ENCODE assay signal across 18 cellular contexts in genomic region chrX:2782778-2783177, GRCh38. TPM values are rescaled to one million over a fixed set of nuclear protein-coding genes. Genes with fewer than 3 reads are reported as not detected.
A peak's percentile ranks its signal among the peaks of the same experiment; 100 is the strongest.
DNase-seq lines count a peak whose midpoint lies in the region; ATAC-seq, FAIRE-seq and TF ChIP-seq lines count a peak whose summit lies in the region.
"Had no signal": no experiment of that assay in that cellular context is flagged by ENCODE, and none has a peak within 500 bp of the region (broad histone marks: within the 10 kb centered on the region; RNA-seq: fewer than 3 reads in every experiment).

No MANE protein-coding gene starts in this region.

- FAIRE-seq in GM12892 (lab: Jason Lieb, UNC): peak; percentile 75
- FAIRE-seq: GM18507 had no signal

- no peak overlapping the region for H2AFZ ChIP-seq in hepatocyte
- H2AFZ ChIP-seq in neuronal stem cell (ENCODE audit: low read length): peak overlapping the region; percentile 31
- H2AFZ ChIP-seq: GM23248 had no signal

- peak overlapping the region; percentile 53 for H3K27ac Mint-ChIP-seq in T-helper 17 cell
- H3K27ac Mint-ChIP-seq in naive thymus-derived CD4-positive, alpha-beta T cell: no peak overlapping the region

- H4K91ac ChIP-seq in neuronal stem cell (ENCODE audit: low read depth, low read length, poor library complexity): no peak overlapping the region

- no peak overlapping the region for H3K4ac ChIP-seq in neuronal stem cell (ENCODE audit: low read length)

- no peak for ATAC-seq in T-helper 17 cell
- no peak for ATAC-seq in HG02642 (IDR thresholded peaks at IDR 0.05; ENCODE audit: poor library complexity, unreplicated experiment)
- no peak for ATAC-seq in naive thymus-derived CD4-positive, alpha-beta T cell

- H3K4me1 Mint-ChIP-seq in T-helper 17 cell: no peaks in the 10 kb centered on the region
- peaks cover 0 to 17% (median 10%) of the 10 kb centered on the region in 7 donors for H3K4me1 Mint-ChIP-seq in naive thymus-derived CD4-positive, alpha-beta T cell

- H3K4me2 ChIP-seq in hepatocyte (peak overlapping the region; percentile 66), neuronal stem cell (ENCODE audit: insufficient read depth, low read length, poor library complexity, severe bottlenecking) (no peak overlapping the region)
- H3K4me2 ChIP-seq: BLaER1 treated with 17β-estradiol and CSF1 and Interleukin-3, amounts not matched to agents 10 nM and 100 nM had no signal

- no peak overlapping the region for H3K23ac ChIP-seq in neuronal stem cell (ENCODE audit: low read depth, low read length, poor library complexity)

- intact Hi-C loops in naive thymus-derived CD4-positive, alpha-beta T cell (cut with micrococcal nuclease): no loop called here

- H3K36me3 ChIP-seq in hepatocyte (replicated peaks; ENCODE audit: insufficient read depth, low read depth) (no peaks in the 10 kb centered on the region), neuronal stem cell (replicated peaks in 1 of 2; ENCODE audit: control insufficient read depth in 2 of 2, insufficient read depth in 2 of 2, low read length in 2 of 2) (no peaks in the 10 kb centered on the region)
- no peaks in the 10 kb centered on the region for H3K36me3 ChIP-seq in naive thymus-derived CD4-positive, alpha-beta T cell (ENCODE audit: control insufficient read depth in 2 of 3, insufficient read depth in 3 of 3, low read length in 3 of 3)
- H3K36me3 ChIP-seq: BLaER1 treated with 17β-estradiol and CSF1 and Interleukin-3, amounts not matched to agents 10 nM and 100 nM had no signal

- POLR2A ChIA-PET in naive thymus-derived CD4-positive, alpha-beta T cell (lab: Charles Lee): no interaction called here

- H3K27me3 Mint-ChIP-seq in T-helper 17 cell: peaks cover 7% of the 10 kb centered on the region
- H3K27me3 Mint-ChIP-seq in naive thymus-derived CD4-positive, alpha-beta T cell: peaks cover 0 to 4% (median 0%) of the 10 kb centered on the region in 5 donors

- H3K9me2 ChIP-seq in hepatocyte (replicated peaks; ENCODE audit: insufficient read depth): no peaks in the 10 kb centered on the region

- H3K9me3 Mint-ChIP-seq in naive thymus-derived CD4-positive, alpha-beta T cell: peaks cover 0 to 2% (median 0%) of the 10 kb centered on the region in 11 donors

- H3K9ac ChIP-seq in neuronal stem cell (ENCODE audit: low read depth, low read length, poor library complexity): no peak overlapping the region
- H3K9ac ChIP-seq: BLaER1 treated with 17β-estradiol and CSF1 and Interleukin-3, amounts not matched to agents 10 nM and 100 nM; GM23248 had no signal

- no peak for TF ChIP-seq CTCF in hepatocyte (IDR thresholded peaks at IDR 0.05; ENCODE audit: poor library complexity)

- H3K27me3 ChIP-seq in hepatocyte: no peaks in the 10 kb centered on the region
- H3K27me3 ChIP-seq in neuronal stem cell (ENCODE audit: control insufficient read depth in 3 of 3, insufficient read depth in 3 of 3, low read depth in 1 of 3, low read length in 3 of 3): no peaks in the 10 kb centered on the region
- H3K27me3 ChIP-seq in naive thymus-derived CD4-positive, alpha-beta T cell (ENCODE audit: control insufficient read depth in 2 of 2, insufficient read depth in 2 of 2, low read length in 2 of 2): no peaks in the 10 kb centered on the region
- H3K27me3 ChIP-seq: BLaER1 treated with 17β-estradiol and CSF1 and Interleukin-3, amounts not matched to agents 10 nM and 100 nM had no signal

- H2BK120ac ChIP-seq in neuronal stem cell (ENCODE audit: low read depth, low read length): no peak overlapping the region

- peaks cover 11% of the 10 kb centered on the region for H3K4me1 ChIP-seq in hepatocyte (ENCODE audit: insufficient read depth)
- H3K4me1 ChIP-seq in neuronal stem cell (ENCODE audit: control insufficient read depth in 2 of 2, insufficient read depth in 1 of 2, low read depth in 1 of 2, low read length in 2 of 2): peaks cover 5 to 13% of the 10 kb centered on the region in 2 donors
- no peaks in the 10 kb centered on the region for H3K4me1 ChIP-seq in naive thymus-derived CD4-positive, alpha-beta T cell (ENCODE audit: control insufficient read depth in 2 of 2, insufficient read depth in 2 of 2, low read length in 2 of 2)

- no peaks in the 10 kb centered on the region for H4K20me1 ChIP-seq in hepatocyte (ENCODE audit: insufficient read depth, poor library complexity, severe bottlenecking)
- H4K20me1 ChIP-seq: BLaER1 treated with 17β-estradiol and CSF1 and Interleukin-3, amounts not matched to agents 10 nM and 100 nM had no signal

- H3K79me2 ChIP-seq in hepatocyte: no peaks in the 10 kb centered on the region

- no peak overlapping the region for H2BK12ac ChIP-seq in neuronal stem cell (ENCODE audit: low read length)

- no peak overlapping the region for H2BK15ac ChIP-seq in neuronal stem cell (ENCODE audit: low read length)

- H3K36me3 Mint-ChIP-seq in T-helper 17 cell (ENCODE audit: low read depth): peaks cover 3% of the 10 kb centered on the region
- no peaks in the 10 kb centered on the region for H3K36me3 Mint-ChIP-seq in naive thymus-derived CD4-positive, alpha-beta T cell
- H3K36me3 Mint-ChIP-seq: CD4-positive, CD25-positive, alpha-beta regulatory T cell had no signal

- H3K4me3 Mint-ChIP-seq in T-helper 17 cell: no peak overlapping the region
- H3K4me3 Mint-ChIP-seq in naive thymus-derived CD4-positive, alpha-beta T cell: peak overlapping the region in 1 of 10 donors; percentile 50
- H3K4me3 Mint-ChIP-seq: CD4-positive, CD25-positive, alpha-beta regulatory T cell had no signal

- H3K9me3 ChIP-seq in T-helper 17 cell (ENCODE audit: control insufficient read depth, low read length, poor library complexity, severe bottlenecking) (no peaks in the 10 kb centered on the region), hepatocyte (ENCODE audit: low read depth) (no peaks in the 10 kb centered on the region), neuronal stem cell (replicated peaks in 1 of 2; ENCODE audit: control insufficient read depth in 2 of 2, insufficient read depth in 1 of 2, low read depth in 1 of 2, low read length in 2 of 2) (no peaks in the 10 kb centered on the region)
- H3K9me3 ChIP-seq in naive thymus-derived CD4-positive, alpha-beta T cell (ENCODE audit: control insufficient read depth in 2 of 3, low read length in 3 of 3): no peaks in the 10 kb centered on the region
- H3K9me3 ChIP-seq: BLaER1 treated with 17β-estradiol and CSF1 and Interleukin-3, amounts not matched to agents 10 nM and 100 nM had no signal

- TF ChIP-seq POLR2A in GM12892 (IDR thresholded peaks at IDR 0.05; ENCODE audit: low read depth, low read length): no peak

- H3K4me3 ChIP-seq in hepatocyte (no peak overlapping the region), neuronal stem cell (ENCODE audit: low read length in 2 of 2) (no peak overlapping the region)
- no peak overlapping the region for H3K4me3 ChIP-seq in naive thymus-derived CD4-positive, alpha-beta T cell (ENCODE audit: low read length)
- H3K4me3 ChIP-seq: BLaER1 treated with 17β-estradiol and CSF1 and Interleukin-3, amounts not matched to agents 10 nM and 100 nM; GM23248 had no signal

- no peaks in the 10 kb centered on the region for H3K79me1 ChIP-seq in neuronal stem cell (ENCODE audit: low read depth, low read length)

- no peak overlapping the region for H2BK5ac ChIP-seq in neuronal stem cell (ENCODE audit: low read length)

- no peak overlapping the region for H3K18ac ChIP-seq in neuronal stem cell (ENCODE audit: low read length)

- no peak overlapping the region for H4K8ac ChIP-seq in neuronal stem cell (ENCODE audit: low read depth, low read length)

- no peak for DNase-seq in GM12892 (ENCODE audit: insufficient read length)
- no peak for DNase-seq in T-helper 17 cell
- DNase-seq in hepatocyte (ENCODE audit: low spot score): no peak
- DNase-seq in neuronal stem cell (ENCODE audit: low spot score): no peak
- DNase-seq in naive thymus-derived CD4-positive, alpha-beta T cell: no peak
- no peak for DNase-seq in Ammon's horn (ENCODE audit: low spot score)
- no peak for DNase-seq in T-helper 2 cell
- DNase-seq: 8988T; AML-193; Calu3; CD4-positive, CD25-positive, alpha-beta regulatory T cell; DMS 273 treated with DMSO at 0.1 percent for 48 hours; GM23248; H7 had no signal

- H3K27ac ChIP-seq in hepatocyte (no peak overlapping the region), neuronal stem cell (replicated peaks; ENCODE audit: low read length) (no peak overlapping the region)
- H3K27ac ChIP-seq in naive thymus-derived CD4-positive, alpha-beta T cell (ENCODE audit: low read depth, low read length): no peak overlapping the region
- H3K27ac ChIP-seq: BLaER1 treated with 17β-estradiol and CSF1 and Interleukin-3, amounts not matched to agents 10 nM and 100 nM; GM23248 had no signal

- CTCF ChIA-PET in naive thymus-derived CD4-positive, alpha-beta T cell (lab: Charles Lee): no interaction called here

- H2AK5ac ChIP-seq in neuronal stem cell (ENCODE audit: low read depth, low read length): no peak overlapping the region

- H3K14ac ChIP-seq in neuronal stem cell (ENCODE audit: low read length): no peak overlapping the region

- 57% methylated on average over 4 of the region's 4 CpGs for WGBS in hepatocyte (ENCODE audit: low lambda C conversion rate, missing lambda C conversion rate)
- no CpG with 5 or more reads among the region's 4 CpGs for WGBS in neuronal stem cell (ENCODE audit: extremely low coverage in 2 of 2, insufficient read length in 2 of 2, insufficient replicate concordance in 1 of 2), 2 donors

RNA-seq across cellular contexts. Expression of gene XG, which starts 30.9 kb away (rescaled TPM):
- polyA plus RNA-seq in GM12892 (2012; ENCODE audit: missing spikeins): not detected
- under 1 TPM in 1 of 2 donors, not detected in 1; 0.34 TPM for total RNA-seq in T-helper 17 cell
- total RNA-seq in hepatocyte: 0.12 and 0.53 TPM in 2 replicates
- 0.15 and 0.64 TPM in 2 replicates for polyA plus RNA-seq in hepatocyte
- not detected for polyA plus RNA-seq in neuronal stem cell (2013, experiment 1 of 2)
- 0.03 TPM for polyA plus RNA-seq in neuronal stem cell (2013, experiment 2 of 2)
- under 1 TPM in 2 of 5 experiments, not detected in 3; 0.22 to 0.71 TPM for total RNA-seq in naive thymus-derived CD4-positive, alpha-beta T cell
- polyA plus RNA-seq in naive thymus-derived CD4-positive, alpha-beta T cell: not detected
- total RNA-seq: Calu3; CD4-positive, CD25-positive, alpha-beta regulatory T cell; Daoy had no signal
- polyA plus RNA-seq: CD4-positive, CD25-positive, alpha-beta regulatory T cell had no signal

RNA-seq across cellular contexts. Expression of gene GYG2, which starts 46.0 kb away (rescaled TPM):
- not detected for polyA plus RNA-seq in GM12892 (2012; ENCODE audit: missing spikeins)
- total RNA-seq in T-helper 17 cell: not detected
- total RNA-seq in hepatocyte: 41.4 and 41.7 TPM in 2 replicates
- polyA plus RNA-seq in hepatocyte: 35.8 and 44.3 TPM in 2 replicates
- polyA plus RNA-seq in neuronal stem cell (2013, experiment 1 of 2): 37.5 TPM
- polyA plus RNA-seq in neuronal stem cell (2013, experiment 2 of 2): 34.3 TPM
- not detected for total RNA-seq in naive thymus-derived CD4-positive, alpha-beta T cell
- not detected for polyA plus RNA-seq in naive thymus-derived CD4-positive, alpha-beta T cell
- total RNA-seq: CD4-positive, CD25-positive, alpha-beta regulatory T cell; Daoy had no signal
- polyA plus RNA-seq: CD4-positive, CD25-positive, alpha-beta regulatory T cell had no signal

Comparison
In these comparisons a context has a peak if more than half of its experiments do, and no peak if none do; other contexts are left out.
1. RNA of gene GYG2, which starts 46.0 kb away (total RNA-seq): 41.4 to 41.7 TPM in hepatocyte; not detected in T-helper 17 cell and not detected in naive thymus-derived CD4-positive, alpha-beta T cell; every median in the first group is over 10 times any median in the second.